16 cellular contexts compared by ENCODE assay signal in genomic region chr14:50501642-50502041, GRCh38. TPM values are rescaled to one million over a fixed set of nuclear protein-coding genes. Genes with fewer than 3 reads are reported as not detected.
DNase-seq lines count a peak whose midpoint lies in the region; ATAC-seq and TF ChIP-seq lines count a peak whose summit lies in the region.
"Had no signal": no experiment of that assay in that cellular context is flagged by ENCODE, and none has a peak within 500 bp of the region (broad histone marks: within the 10 kb centered on the region; RNA-seq: fewer than 3 reads in every experiment).

No MANE protein-coding gene starts in this region.

- H3K36me3 ChIP-seq in HCT116 (ENCODE audit: control insufficient read depth in 1 of 2, insufficient read depth in 2 of 2, low read length in 2 of 2) (0 out of 4 replicates have a peak, but pooled peaks cover 0 to 4% of the 10 kb centered on the region in 2 experiments), smooth muscle cell (ENCODE audit: low read depth) (peaks cover 8% of the 10 kb centered on the region), SJCRH30 (peaks cover 25% of the 10 kb centered on the region)

- peaks cover 20% of the 10 kb centered on the region for H3K36me3 Mint-ChIP-seq in activated CD4-positive, alpha-beta T cell treated with anti-CD3 and anti-CD28 coated beads for 36 hours (ENCODE audit: low read depth)

- H3K4me3 Mint-ChIP-seq in activated CD4-positive, alpha-beta T cell treated with anti-CD3 and anti-CD28 coated beads for 36 hours, result no peak overlapping the region
- H3K4me3 Mint-ChIP-seq: nephron had no signal

- H3K9ac ChIP-seq in HCT116 (ENCODE audit: low read length) (no peak overlapping the region), smooth muscle cell (ENCODE audit: low read depth) (no peak overlapping the region)

- no peak overlapping the region for H3K4me2 ChIP-seq in HCT116 (ENCODE audit: low read length)
- no peak overlapping the region for H3K4me2 ChIP-seq in smooth muscle cell

- no peak overlapping the region for H3K27ac ChIP-seq in HCT116 (ENCODE audit: low read depth, low read length)
- peak overlapping the region; percentile 30 for H3K27ac ChIP-seq in smooth muscle cell (ENCODE audit: low read depth)
- H3K27ac ChIP-seq in SJCRH30, result no peak overlapping the region
- H3K27ac ChIP-seq: heart left ventricle, left ventricle myocardium inferior had no signal

- H3K9me3 ChIP-seq in HCT116 (ENCODE audit: control insufficient read depth in 1 of 2, insufficient read depth in 1 of 2, low read depth in 1 of 2, low read length in 2 of 2), result no peaks in the 10 kb centered on the region
- no peaks in the 10 kb centered on the region for H3K9me3 ChIP-seq in smooth muscle cell (replicated peaks; ENCODE audit: low read depth)
- no peaks in the 10 kb centered on the region for H3K9me3 ChIP-seq in SJCRH30 (replicated peaks)
- H3K9me3 ChIP-seq: heart left ventricle, left ventricle myocardium inferior had no signal

- H2AFZ ChIP-seq in HCT116 (ENCODE audit: low read depth, low read length, poor library complexity, severe bottlenecking) (no peak overlapping the region), smooth muscle cell (ENCODE audit: low read depth) (no peak overlapping the region)

- TF ChIP-seq POLR2A in HCT116 (IDR thresholded peaks at IDR 0.05; ENCODE audit: borderline replicate concordance, extremely low read depth, insufficient read depth, insufficient read length), result no peak

- no TSS peak for BruUV-seq in HCT116 (replicated peaks; lab: Mats Ljungman, UMichigan)

- H3K27me3 ChIP-seq in HCT116 (ENCODE audit: insufficient read depth, low read length) (no peaks in the 10 kb centered on the region), smooth muscle cell (ENCODE audit: low read depth) (no peaks in the 10 kb centered on the region), SJCRH30 (no peaks in the 10 kb centered on the region)
- H3K27me3 ChIP-seq: heart left ventricle had no signal

- RAD21 ChIA-PET in HCT116 (lab: Charles Lee; ENCODE audit: low non-redundant PET in 1 of 2, low total read pairs in 2 of 2, uncharacterized antibody in 2 of 2, unreplicated experiment in 2 of 2), result no interaction called here

- POLR2A ChIA-PET in HCT116 (lab: Charles Lee), result no interaction called here
- POLR2A ChIA-PET in activated CD4-positive, alpha-beta T cell treated with anti-CD3 and anti-CD28 coated beads for 36 hours (lab: Charles Lee), result interaction anchor here (0.7 kb wide), 1 partner anchor 157 kb away, joined by 5 read pairs; no protein-coding TSS in a partner anchor

- intact Hi-C loops in HCT116 (cut with micrococcal nuclease), result no loop called here
- intact Hi-C loops in activated CD4-positive, alpha-beta T cell treated with anti-CD3 and anti-CD28 coated beads for 36 hours (cut with DNase I, micrococcal nuclease), result no loop called here

- no peak overlapping the region for H3K4me3 ChIP-seq in HCT116 (replicated peaks in 1 of 2; ENCODE audit: low read depth in 1 of 2, low read length in 2 of 2)
- H3K4me3 ChIP-seq in fibroblast of villous mesenchyme (ENCODE audit: low read depth, low read length), result no peak overlapping the region
- no peak overlapping the region for H3K4me3 ChIP-seq in smooth muscle cell
- no peak overlapping the region for H3K4me3 ChIP-seq in SJCRH30
- H3K4me3 ChIP-seq: heart left ventricle, left ventricle myocardium inferior had no signal

- H3K4me1 ChIP-seq in HCT116 (ENCODE audit: control insufficient read depth in 1 of 2, insufficient read depth in 2 of 2, low read length in 2 of 2), result peaks cover 0 to 14% of the 10 kb centered on the region in 2 experiments; a peak in 2 of 4 replicates
- no peaks in the 10 kb centered on the region for H3K4me1 ChIP-seq in smooth muscle cell (ENCODE audit: low read depth)
- no peaks in the 10 kb centered on the region for H3K4me1 ChIP-seq in SJCRH30

- H3K27ac Mint-ChIP-seq in activated CD4-positive, alpha-beta T cell treated with anti-CD3 and anti-CD28 coated beads for 36 hours, result no peak overlapping the region
- H3K27ac Mint-ChIP-seq: nephron had no signal

- peaks cover 8% of the 10 kb centered on the region for H3K4me1 Mint-ChIP-seq in activated CD4-positive, alpha-beta T cell treated with anti-CD3 and anti-CD28 coated beads for 36 hours
- H3K4me1 Mint-ChIP-seq: nephron had no signal

- no peak; the same call in 1 of the 2 replicates for ATAC-seq in HCT116
- ATAC-seq in activated CD4-positive, alpha-beta T cell treated with anti-CD3 and anti-CD28 coated beads for 36 hours, result no peak
- ATAC-seq: heart left ventricle had no signal

- CTCF ChIA-PET in HCT116 (lab: Charles Lee), result no interaction called here
- CTCF ChIA-PET in activated CD4-positive, alpha-beta T cell treated with anti-CD3 and anti-CD28 coated beads for 36 hours (lab: Charles Lee), result no interaction called here

- H3K79me2 ChIP-seq in HCT116 (ENCODE audit: insufficient read depth, low read length), result peaks cover 77% of the 10 kb centered on the region
- H3K79me2 ChIP-seq in smooth muscle cell (ENCODE audit: low read depth), result peaks cover 82% of the 10 kb centered on the region

- TF ChIP-seq CTCF in HCT116 (IDR thresholded peaks at IDR 0.05 in 2 of 3, conservative IDR thresholded peaks at IDR 0.05 in 1 of 3; ENCODE audit: borderline replicate concordance in 1 of 3, insufficient read depth in 1 of 3, low read depth in 2 of 3, low read length in 2 of 3) (no peak), fibroblast of villous mesenchyme (IDR thresholded peaks at IDR 0.05; ENCODE audit: insufficient read depth, low read depth, low read length) (no peak), smooth muscle cell (IDR thresholded peaks at IDR 0.05; ENCODE audit: borderline replicate concordance, insufficient read depth, poor library complexity, severe bottlenecking) (no peak)

- 85% methylated on average over 2 of the region's 2 CpGs for WGBS in smooth muscle cell (ENCODE audit: low lambda C conversion rate)

- H3K9me3 Mint-ChIP-seq in activated CD4-positive, alpha-beta T cell treated with anti-CD3 and anti-CD28 coated beads for 36 hours (ENCODE audit: low read depth), result no peaks in the 10 kb centered on the region
- H3K9me3 Mint-ChIP-seq: nephron had no signal

- no peak for TF ChIP-seq RAD21 in HCT116 (IDR thresholded peaks at IDR 0.05; ENCODE audit: low read depth)

- no peaks in the 10 kb centered on the region for H3K9me2 ChIP-seq in HCT116 (ENCODE audit: insufficient read depth)

- no peaks in the 10 kb centered on the region for H3F3A ChIP-seq in smooth muscle cell (ENCODE audit: low read depth)

- DNase-seq in HCT116 (ENCODE audit: low read depth, low spot score), result no peak
- peak; percentile 67 for DNase-seq in amniotic epithelial cell (ENCODE audit: low read depth)
- peak; percentile 15 for DNase-seq in fibroblast of villous mesenchyme (ENCODE audit: low read depth)
- DNase-seq in smooth muscle cell (lab: John Stamatoyannopoulos, UW; ENCODE audit: unreplicated experiment), result no peak
- DNase-seq in NCI-H1105 (lab: John Stamatoyannopoulos, UW), result no peak
- DNase-seq in SJCRH30, result no peak
- no peak for DNase-seq in activated CD4-positive, alpha-beta T cell treated with anti-CD3 and anti-CD28 coated beads for 36 hours
- no peak for DNase-seq in NCI-H187 treated with DMSO at 0.1 percent for 48 hours (lab: John Stamatoyannopoulos, UW)
- DNase-seq: activated naive CD4-positive, alpha-beta T cell treated with Interleukin-2 at 50 U/mL for 16 hours; heart left ventricle; left ventricle myocardium inferior; NCI-H510A treated with DMSO at 0.1 percent for 48 hours; RPMI8226; T1000; trophoblast cell had no signal

- no peaks in the 10 kb centered on the region for H3K27me3 Mint-ChIP-seq in activated CD4-positive, alpha-beta T cell treated with anti-CD3 and anti-CD28 coated beads for 36 hours

- H4K20me1 ChIP-seq in HCT116 (ENCODE audit: insufficient read depth) (peaks cover 9% of the 10 kb centered on the region; the same call in 1 of the 2 replicates), smooth muscle cell (ENCODE audit: low read depth) (peaks cover 46% of the 10 kb centered on the region)

TF ChIP-seq in HCT116, 20 proteins besides CTCF, POLR2A, EP300 and RAD21:
- TF ChIP-seq FOSL1 (IDR thresholded peaks at IDR 0.05; ENCODE audit: low read depth) (0 out of 2 replicates have a peak, but pooled peaks have one; percentile 13), YY1 (IDR thresholded peaks at IDR 0.05; ENCODE audit: extremely low read depth, insufficient replicate concordance, low read depth, low read length) (no peak), POLR2AphosphoS5 (IDR thresholded peaks at IDR 0.05; ENCODE audit: low read depth, low read length) (no peak), SRF (IDR thresholded peaks at IDR 0.05; ENCODE audit: low read depth) (no peak)

RNA-seq across cellular contexts. Expression of gene MAP4K5, which starts 30.7 kb away (rescaled TPM):
- 39.1 TPM for total RNA-seq in HCT116 (2021; ENCODE audit: unreplicated experiment)
- polyA plus RNA-seq in HCT116 (2012), result 7.7 and 9.6 TPM in 2 replicates
- 94.4 and 109 TPM in 2 replicates for total RNA-seq in fibroblast of villous mesenchyme
- 101 and 115 TPM in 2 replicates for total RNA-seq in smooth muscle cell
- 35.4 and 52.7 TPM in 2 replicates for polyA plus RNA-seq in smooth muscle cell
- total RNA-seq in SJCRH30 (2014; rRNA removed; shearing (Covaris generic)), result 45.1 and 57.3 TPM in 2 replicates
- 10 to 100 TPM; 19.1 to 31.2 TPM for total RNA-seq in activated CD4-positive, alpha-beta T cell treated with anti-CD3 and anti-CD28 coated beads for 36 hours

RNA-seq across cellular contexts. Expression of gene ATL1, which starts 58.3 kb away (rescaled TPM):
- total RNA-seq in HCT116 (2021; ENCODE audit: unreplicated experiment), result 1.4 TPM
- 1.2 and 1.3 TPM in 2 replicates for polyA plus RNA-seq in HCT116 (2012)
- 2.6 and 6.9 TPM in 2 replicates for total RNA-seq in fibroblast of villous mesenchyme
- total RNA-seq in smooth muscle cell, result 1.8 and 2.1 TPM in 2 replicates
- polyA plus RNA-seq in smooth muscle cell, result 1.5 and 3.5 TPM in 2 replicates
- total RNA-seq in SJCRH30 (2014; rRNA removed; shearing (Covaris generic)), result 0.59 and 0.66 TPM in 2 replicates
- total RNA-seq in activated CD4-positive, alpha-beta T cell treated with anti-CD3 and anti-CD28 coated beads for 36 hours, result under 1 TPM; 0.82 to 0.91 TPM

Comparison
In these comparisons a context has a peak if more than half of its experiments do, and no peak if none do; other contexts are left out.
1. DNase-seq: peak in amniotic epithelial cell (single experiment) and fibroblast of villous mesenchyme (single experiment); none in HCT116 (single experiment), smooth muscle cell (single experiment), NCI-H1105 (single experiment), SJCRH30 (0 of 2), activated CD4-positive, alpha-beta T cell treated with anti-CD3 and anti-CD28 coated beads for 36 hours (single experiment) and NCI-H187 treated with DMSO at 0.1 percent for 48 hours (single experiment).